19 cellular contexts compared by ENCODE assay signal in genomic region chr14:38285962-38286361, GRCh38. TPM values are rescaled to one million over a fixed set of nuclear protein-coding genes. Genes with fewer than 3 reads are reported as not detected.
"Had no signal": no experiment of that assay in that cellular context is flagged by ENCODE, and none has a peak within 500 bp of the region (broad histone marks: within the 10 kb centered on the region; RNA-seq: fewer than 3 reads in every experiment).

No MANE protein-coding gene starts in this region.

- H3K36me3 ChIP-seq: colonic mucosa, gastrocnemius medialis, tibial artery, upper lobe of left lung, uterus had no signal

- H3K4me1 Mint-ChIP-seq: naive thymus-derived CD8-positive, alpha-beta T cell; neural crest cell; stimulated activated effector memory CD8-positive, alpha-beta T cell treated with anti-CD3 and anti-CD28 coated beads, Interleukin-12 subunit alpha, Interleukin-12 subunit beta, amount 100 ng/mL, for 72 hours had no signal

- H3K36me3 Mint-ChIP-seq: naive thymus-derived CD8-positive, alpha-beta T cell; stimulated activated effector memory CD8-positive, alpha-beta T cell treated with anti-CD3 and anti-CD28 coated beads, Interleukin-12 subunit alpha, Interleukin-12 subunit beta, amount 100 ng/mL, for 72 hours had no signal

- H3K27ac Mint-ChIP-seq: naive thymus-derived CD8-positive, alpha-beta T cell; stimulated activated effector memory CD8-positive, alpha-beta T cell treated with anti-CD3 and anti-CD28 coated beads, Interleukin-12 subunit alpha, Interleukin-12 subunit beta, amount 100 ng/mL, for 72 hours; stimulated activated naive CD8-positive, alpha-beta T cell treated with anti-CD3 and anti-CD28 coated beads, Interleukin-15, Interleukin-2, amounts not matched to agents 100 ng/mL and 50 ng/mL, for 24 hours had no signal

- H3K27ac ChIP-seq: colonic mucosa, dorsolateral prefrontal cortex, gastrocnemius medialis, tibial artery, upper lobe of left lung, uterus had no signal

- H3K4me3 ChIP-seq: colonic mucosa, dorsolateral prefrontal cortex, gastrocnemius medialis, mucosa of descending colon, tibial artery, upper lobe of left lung, uterus had no signal

- H3K27me3 ChIP-seq: colonic mucosa, dorsolateral prefrontal cortex, gastrocnemius medialis, tibial artery, upper lobe of left lung, uterus had no signal

- H3K9me3 ChIP-seq: colonic mucosa, gastrocnemius medialis, mucosa of descending colon, tibial artery, upper lobe of left lung, uterus had no signal

- DNase-seq: colonic mucosa; dorsolateral prefrontal cortex; effector CD8-positive, alpha-beta T cell; gastrocnemius medialis; glutamatergic neuron; islet precursor cell; mucosa of descending colon; naive thymus-derived CD8-positive, alpha-beta T cell; right cardiac atrium; small intestine; stimulated activated CD4-positive, alpha-beta T cell treated with anti-CD3 and anti-CD28 coated beads, Interleukin-4, amount 100 ng/mL, for 1 hour; stimulated activated CD8-positive, alpha-beta memory T cell treated with anti-CD3 and anti-CD28 coated beads, Interleukin-4, amount 100 ng/mL, for 48 hours; tibial artery; upper lobe of left lung; uterus had no signal

- H3K4me1 ChIP-seq: colonic mucosa, gastrocnemius medialis, uterus had no signal

- H3K4me3 Mint-ChIP-seq: naive thymus-derived CD8-positive, alpha-beta T cell; neural crest cell; stimulated activated effector memory CD8-positive, alpha-beta T cell treated with anti-CD3 and anti-CD28 coated beads, Interleukin-12 subunit alpha, Interleukin-12 subunit beta, amount 100 ng/mL, for 72 hours; stimulated activated naive CD8-positive, alpha-beta T cell treated with anti-CD3 and anti-CD28 coated beads, Interleukin-15, Interleukin-2, amounts not matched to agents 100 ng/mL and 50 ng/mL, for 24 hours had no signal

RNA-seq across cellular contexts. Expression of gene CLEC14A, which starts 30.1 kb away (rescaled TPM):
- total RNA-seq: naive thymus-derived CD8-positive, alpha-beta T cell; neural crest cell; osteocyte had no signal
